In genomic region chr2:212536385-212537310, GRCh38 we compare ENCODE assay signal across 8 cellular contexts. TPM values are rescaled to one million over a fixed set of nuclear protein-coding genes. Genes with fewer than 3 reads are reported as not detected.
A peak's percentile ranks its signal among the peaks of the same experiment; 100 is the strongest.
DNase-seq lines count a peak whose midpoint lies in the region; ATAC-seq and TF ChIP-seq lines count a peak whose summit lies in the region.

No MANE protein-coding gene starts in this region.

- no TSS peak for BruUV-seq in PC-9 (replicated peaks; lab: Mats Ljungman, UMichigan)

- H2AFZ ChIP-seq in PC-9 (peak overlapping the region; percentile 95), parathyroid adenoma (peak overlapping the region; percentile 83)

- H3K9ac ChIP-seq in parathyroid adenoma, result no peak overlapping the region

- POLR2A ChIA-PET in PC-9 (lab: Charles Lee; ENCODE audit: unreplicated experiment), result no interaction called here

- H3K27me3 ChIP-seq in PC-9 (ENCODE audit: insufficient read depth, low read depth) (no peaks in the 10 kb centered on the region), parathyroid adenoma (ENCODE audit: control insufficient read depth, insufficient read depth, low read length) (no peaks in the 10 kb centered on the region)

- H3K4me2 ChIP-seq in PC-9, result peak overlapping the region; percentile 84
- H3K4me2 ChIP-seq in parathyroid adenoma (ENCODE audit: low read length), result peak overlapping the region; percentile 60

- H3K4me1 ChIP-seq in PC-9 (replicated peaks; ENCODE audit: insufficient read depth) (no peaks in the 10 kb centered on the region), parathyroid adenoma (no peaks in the 10 kb centered on the region)

- no peak for TF ChIP-seq CTCF in PC-9 (conservative IDR thresholded peaks at IDR 0.05)
- TF ChIP-seq CTCF in parathyroid adenoma (IDR thresholded peaks at IDR 0.05), result no peak

- H3K9me3 ChIP-seq in PC-9 (ENCODE audit: insufficient read depth, low read depth), result no peaks in the 10 kb centered on the region
- no peaks in the 10 kb centered on the region for H3K9me3 ChIP-seq in parathyroid adenoma (ENCODE audit: control insufficient read depth, low read length)

- H3K79me2 ChIP-seq in PC-9 (ENCODE audit: low read depth) (no peaks in the 10 kb centered on the region), parathyroid adenoma (no peaks in the 10 kb centered on the region)

- ATAC-seq in Right ventricle myocardium superior (ENCODE audit: poor library complexity), result peak; percentile 5
- ATAC-seq in GM21576 (IDR thresholded peaks at IDR 0.05; ENCODE audit: unreplicated experiment), result no peak
- no peak for ATAC-seq in HG03025 (IDR thresholded peaks at IDR 0.05; ENCODE audit: low FRiP score, unreplicated experiment)

- H3K27ac ChIP-seq in PC-9 (no peak overlapping the region), parathyroid adenoma (no peak overlapping the region)

- H3K36me3 ChIP-seq in PC-9 (ENCODE audit: low read depth) (no peaks in the 10 kb centered on the region), parathyroid adenoma (ENCODE audit: control insufficient read depth, insufficient read depth, low read length) (no peaks in the 10 kb centered on the region)

- peak; percentile 9 for DNase-seq in GM03348 (ENCODE audit: low spot score)
- peak in 1 of 2 experiments; percentile 4 for DNase-seq in PC-9
- DNase-seq in Right ventricle myocardium superior, result peak; percentile 38
- no peak for DNase-seq in foreskin melanocyte
- DNase-seq in activated naive CD4-positive, alpha-beta T cell treated with anti-CD3 and anti-CD28 coated beads, Interleukin-2, amount 50 U/mL, for 16 hours, result no peak

- CTCF ChIA-PET in PC-9 (lab: Charles Lee), result interaction anchor here (0.7 kb wide), 1 partner anchor 1079 kb away, joined by 10 read pairs; no protein-coding TSS in a partner anchor

- no peaks in the 10 kb centered on the region for H4K20me1 ChIP-seq in PC-9 (ENCODE audit: insufficient read depth)

- no peaks in the 10 kb centered on the region for H3K9me2 ChIP-seq in PC-9 (ENCODE audit: insufficient read depth)

- H3K4me3 ChIP-seq in PC-9, result peak overlapping the region; percentile 72; the same call in 1 of the 2 replicates
- peak overlapping the region; percentile 55 for H3K4me3 ChIP-seq in parathyroid adenoma (ENCODE audit: low read depth, low read length)

- no peaks in the 10 kb centered on the region for H3F3A ChIP-seq in PC-9 (ENCODE audit: insufficient read depth, low read depth)

- intact Hi-C loops in PC-9 (cut with micrococcal nuclease; ENCODE audit: unreplicated experiment), result no loop called here
- intact Hi-C loops in Right ventricle myocardium superior (cut with DNase I), result loop anchor here (10.0 kb wide), 1 partner anchor 532 kb away; no protein-coding TSS in a partner anchor

RNA-seq across cellular contexts. Expression of gene ERBB4, which starts 2.0 kb away (rescaled TPM):
- total RNA-seq in PC-9 (2021), result not detected in 2 replicates
- total RNA-seq in Right ventricle myocardium superior, result 11.5 TPM

Comparison
In these comparisons a context has a peak if more than half of its experiments do, and no peak if none do; other contexts are left out.
1. DNase-seq: peak in GM03348 (single experiment) and Right ventricle myocardium superior (single experiment); none in foreskin melanocyte (single experiment) and activated naive CD4-positive, alpha-beta T cell treated with anti-CD3 and anti-CD28 coated beads, Interleukin-2, amount 50 U/mL, for 16 hours (single experiment).
2. RNA of gene ERBB4, which starts 2.0 kb away (total RNA-seq): 11.5 TPM in Right ventricle myocardium superior (single experiment); not detected in PC-9; every median in the first group is over 10 times any median in the second.